ENCODE assay signal across 8 cellular contexts in genomic region chr2:240556553-240557100, GRCh38. TPM values are rescaled to one million over a fixed set of nuclear protein-coding genes. Genes with fewer than 3 reads are reported as not detected.
DNase-seq lines count a peak whose midpoint lies in the region; ATAC-seq and TF ChIP-seq lines count a peak whose summit lies in the region.

No MANE protein-coding gene starts in this region.

- DNase-seq in D341Med (ENCODE audit: low spot score), result peak; percentile 40
- peak; percentile 79 for DNase-seq in HuH-7.5 (ENCODE audit: low spot score)
- DNase-seq in activated CD4-positive, alpha-beta T cell treated with anti-CD3 and anti-CD28 coated beads for 36 hours, result peak; percentile 83
- DNase-seq in effector CD8-positive, alpha-beta T cell (lab: John Stamatoyannopoulos, UW), result peak; percentile 16
- peak; percentile 59 for DNase-seq in neural progenitor cell (ENCODE audit: low spot score)
- DNase-seq in SW480 (ENCODE audit: low spot score), result no peak
- DNase-seq in cerebellar nuclear complex (lab: John Stamatoyannopoulos, UW), result no peak

- H3F3A ChIP-seq in neural progenitor cell (ENCODE audit: low read depth), result peaks cover 20% of the 10 kb centered on the region

- H3K27me3 ChIP-seq in neural progenitor cell, result peaks cover 34% of the 10 kb centered on the region

- peaks cover 30% of the 10 kb centered on the region for H4K20me1 ChIP-seq in neural progenitor cell (ENCODE audit: low read depth)

- POLR2A ChIA-PET in activated CD4-positive, alpha-beta T cell treated with anti-CD3 and anti-CD28 coated beads for 36 hours (lab: Charles Lee), result no interaction called here

- H3K27me3 Mint-ChIP-seq in activated CD4-positive, alpha-beta T cell treated with anti-CD3 and anti-CD28 coated beads for 36 hours, result no peaks in the 10 kb centered on the region
- no peaks in the 10 kb centered on the region for H3K27me3 Mint-ChIP-seq in neural progenitor cell (ENCODE audit: insufficient read depth, low read depth)

- H2AFZ ChIP-seq in neural progenitor cell (replicated peaks), result no peak overlapping the region

- CTCF ChIA-PET in activated CD4-positive, alpha-beta T cell treated with anti-CD3 and anti-CD28 coated beads for 36 hours (lab: Charles Lee), result interaction anchor here (2.0 kb wide), 1 partner anchor 9 kb away, joined by 5 read pairs; no protein-coding TSS in a partner anchor

- ATAC-seq in activated CD4-positive, alpha-beta T cell treated with anti-CD3 and anti-CD28 coated beads for 36 hours, result no peak
- no peak for ATAC-seq in GM21447 (IDR thresholded peaks at IDR 0.05; ENCODE audit: unreplicated experiment)

- H3K4me3 ChIP-seq in neural progenitor cell, result no peak overlapping the region

- H3K27ac Mint-ChIP-seq in activated CD4-positive, alpha-beta T cell treated with anti-CD3 and anti-CD28 coated beads for 36 hours, result no peak overlapping the region
- peak overlapping the region; percentile 21 for H3K27ac Mint-ChIP-seq in neural progenitor cell

- H3K4me2 ChIP-seq in neural progenitor cell, result no peak overlapping the region

- H3K4me1 Mint-ChIP-seq in activated CD4-positive, alpha-beta T cell treated with anti-CD3 and anti-CD28 coated beads for 36 hours, result peaks cover 38% of the 10 kb centered on the region
- peaks cover 28% of the 10 kb centered on the region for H3K4me1 Mint-ChIP-seq in neural progenitor cell

- H3K79me2 ChIP-seq in neural progenitor cell (ENCODE audit: low read depth), result peaks cover 11% of the 10 kb centered on the region

- H3K27ac ChIP-seq in neural progenitor cell, result no peak overlapping the region

- no peaks in the 10 kb centered on the region for H3K9me3 ChIP-seq in neural progenitor cell (ENCODE audit: low read depth)

- no peak overlapping the region for H3K9ac ChIP-seq in neural progenitor cell

- peak; percentile 49 for TF ChIP-seq CTCF in neural progenitor cell (IDR thresholded peaks at IDR 0.05)

- H3K36me3 Mint-ChIP-seq in activated CD4-positive, alpha-beta T cell treated with anti-CD3 and anti-CD28 coated beads for 36 hours (ENCODE audit: low read depth), result peaks cover 35% of the 10 kb centered on the region
- peaks cover 8% of the 10 kb centered on the region for H3K36me3 Mint-ChIP-seq in neural progenitor cell

- no peaks in the 10 kb centered on the region for H3K9me3 Mint-ChIP-seq in activated CD4-positive, alpha-beta T cell treated with anti-CD3 and anti-CD28 coated beads for 36 hours (ENCODE audit: low read depth)
- H3K9me3 Mint-ChIP-seq in neural progenitor cell, result peaks cover 3% of the 10 kb centered on the region

- intact Hi-C loops in activated CD4-positive, alpha-beta T cell treated with anti-CD3 and anti-CD28 coated beads for 36 hours (cut with DNase I, micrococcal nuclease), result no loop called here

- H3K36me3 ChIP-seq in neural progenitor cell, result no peaks in the 10 kb centered on the region

- H3K4me3 Mint-ChIP-seq in activated CD4-positive, alpha-beta T cell treated with anti-CD3 and anti-CD28 coated beads for 36 hours, result peak overlapping the region; percentile 33
- H3K4me3 Mint-ChIP-seq in neural progenitor cell, result peak overlapping the region; percentile 43

- peaks cover 3% of the 10 kb centered on the region for H3K4me1 ChIP-seq in neural progenitor cell

RNA-seq across cellular contexts. Expression of gene ANKMY1, which starts 1.2 kb away (rescaled TPM):
- total RNA-seq in activated CD4-positive, alpha-beta T cell treated with anti-CD3 and anti-CD28 coated beads for 36 hours, result 10 to 100 TPM; 20.7 to 24.0 TPM
- 4.2 and 6.9 TPM in 2 replicates for total RNA-seq in neural progenitor cell (ENCODE audit: low replicate concordance)

RNA-seq across cellular contexts. Expression of gene DUSP28, which starts 3.5 kb away (rescaled TPM):
- 1 to 10 TPM; 3.3 to 5.0 TPM for total RNA-seq in activated CD4-positive, alpha-beta T cell treated with anti-CD3 and anti-CD28 coated beads for 36 hours
- 5.1 and 8.9 TPM in 2 replicates for total RNA-seq in neural progenitor cell (ENCODE audit: low replicate concordance)

RNA-seq across cellular contexts. Expression of gene RNPEPL1, which starts 11.7 kb away (rescaled TPM):
- total RNA-seq in activated CD4-positive, alpha-beta T cell treated with anti-CD3 and anti-CD28 coated beads for 36 hours, result 10 to 100 TPM; 35.7 to 43.8 TPM
- total RNA-seq in neural progenitor cell (ENCODE audit: low replicate concordance), result 2.7 and 7.5 TPM in 2 replicates

RNA-seq across cellular contexts. Expression of gene CAPN10, which starts 29.9 kb away (rescaled TPM):
- 10 to 100 TPM; 22.1 to 30.2 TPM for total RNA-seq in activated CD4-positive, alpha-beta T cell treated with anti-CD3 and anti-CD28 coated beads for 36 hours
- 16.1 and 62.9 TPM in 2 replicates for total RNA-seq in neural progenitor cell (ENCODE audit: low replicate concordance)

Comparison
In these comparisons a context has a peak if more than half of its experiments do, and no peak if none do; other contexts are left out.
1. DNase-seq: peak in D341Med (single experiment), HuH-7.5 (single experiment), activated CD4-positive, alpha-beta T cell treated with anti-CD3 and anti-CD28 coated beads for 36 hours (single experiment), effector CD8-positive, alpha-beta T cell (single experiment) and neural progenitor cell (single experiment); none in SW480 (single experiment) and cerebellar nuclear complex (0 of 2).